Comparison of ENCODE assay signal across 10 cellular contexts in genomic region chr5:127040779-127041520, GRCh38. TPM values are rescaled to one million over a fixed set of nuclear protein-coding genes. Genes with fewer than 3 reads are reported as not detected.
DNase-seq lines count a peak whose midpoint lies in the region; ATAC-seq, FAIRE-seq and TF ChIP-seq lines count a peak whose summit lies in the region.
"Had no signal": no experiment of that assay in that cellular context is flagged by ENCODE, and none has a peak within 500 bp of the region (broad histone marks: within the 10 kb centered on the region; RNA-seq: fewer than 3 reads in every experiment).

No MANE protein-coding gene starts in this region.

- H3K4me1 ChIP-seq in right cardiac atrium (ENCODE audit: control insufficient read depth, insufficient read depth, low read length): peaks cover 7% of the 10 kb centered on the region

- no peak for TF ChIP-seq CTCF in VCaP (conservative IDR thresholded peaks at IDR 0.05)

- no peak overlapping the region for H3K4me3 ChIP-seq in right cardiac atrium (ENCODE audit: low read length)

- H3K9me3 ChIP-seq in right cardiac atrium (ENCODE audit: control insufficient read depth, low read length): no peaks in the 10 kb centered on the region

- ATAC-seq in right cardiac atrium (peak; percentile 69 to 90), HG03460 (IDR thresholded peaks at IDR 0.05; ENCODE audit: unreplicated experiment) (no peak)
- ATAC-seq in stimulated activated naive CD8-positive, alpha-beta T cell treated with anti-CD3 and anti-CD28 coated beads, Interleukin-15, Interleukin-2, amounts not matched to agents 100 U/mL and 50 U/mL, for 24 hours: no peak
- ATAC-seq: Panc1 had no signal

- FAIRE-seq in urothelium cell line (lab: Jason Lieb, UNC): peak; percentile 30

- DNase-seq in NCI-H2081 (lab: John Stamatoyannopoulos, UW): peak; percentile 17 to 33
- DNase-seq in NCI-H2081 treated with DMSO at 0.1 percent for 48 hours (lab: John Stamatoyannopoulos, UW): no peak
- DNase-seq in right cardiac atrium: peak in 1 of 3 donors; percentile 19
- DNase-seq in urothelium cell line (ENCODE audit: low spot score): peak; percentile 37
- no peak for DNase-seq in stimulated activated naive CD8-positive, alpha-beta T cell treated with anti-CD3 and anti-CD28 coated beads, Interleukin-15, Interleukin-2, amounts not matched to agents 100 U/mL and 50 U/mL, for 24 hours
- no peak for DNase-seq in GM03348 (ENCODE audit: low spot score)
- DNase-seq: ACHN had no signal

- 40% methylated on average over 9 of the region's 9 CpGs for WGBS in right cardiac atrium

- H3K27me3 ChIP-seq in right cardiac atrium (ENCODE audit: control insufficient read depth, insufficient read depth): no peaks in the 10 kb centered on the region

- H3K27ac ChIP-seq in VCaP (peak overlapping the region; percentile 60), right cardiac atrium (ENCODE audit: low read length) (peak overlapping the region; percentile 67)

- intact Hi-C loops in right cardiac atrium (cut with DNase I): loop anchor here in 2 of 4 donors (5.0 to 10.0 kb wide), 2 partner anchors 194 to 196 kb away; no protein-coding TSS in a partner anchor

RNA-seq across cellular contexts. Expression of gene MARCHF3, which starts 10.6 kb away (rescaled TPM):
- total RNA-seq in right cardiac atrium: 10 to 100 TPM; 13.4 to 27.0 (median 16.7) TPM
- 11.0 TPM for polyA plus RNA-seq in right cardiac atrium

RNA-seq across cellular contexts. Expression of gene C5orf63, which starts 32.4 kb away (rescaled TPM):
- 1 to 10 TPM; 6.6 to 8.9 (median 7.9) TPM for total RNA-seq in right cardiac atrium
- polyA plus RNA-seq in right cardiac atrium: 4.6 TPM

Comparison
In these comparisons a context has a peak if more than half of its experiments do, and no peak if none do; other contexts are left out.
1. DNase-seq: peak in NCI-H2081 (2 of 2) and urothelium cell line (single experiment); none in NCI-H2081 treated with DMSO at 0.1 percent for 48 hours (single experiment), stimulated activated naive CD8-positive, alpha-beta T cell treated with anti-CD3 and anti-CD28 coated beads, Interleukin-15, Interleukin-2, amounts not matched to agents 100 U/mL and 50 U/mL, for 24 hours (single experiment) and GM03348 (single experiment).
2. ATAC-seq: peak in right cardiac atrium (2 of 2); none in stimulated activated naive CD8-positive, alpha-beta T cell treated with anti-CD3 and anti-CD28 coated beads, Interleukin-15, Interleukin-2, amounts not matched to agents 100 U/mL and 50 U/mL, for 24 hours (single experiment) and HG03460 (single experiment).